1 cellular context compared by ENCODE assay signal in genomic region chr17:72122668-72123495, GRCh38.
A peak's percentile ranks its signal among the peaks of the same experiment; 100 is the strongest.
TF ChIP-seq lines count a peak whose summit lies in the region.

No MANE protein-coding gene starts in this region.

TF ChIP-seq in HepG2, 621 proteins besides CTCF, POLR2A, EP300 and RAD21 (continued from another document):
- TF ChIP-seq TRAFD1 (CRISPR knock-in tag; IDR thresholded peaks at IDR 0.05; ENCODE audit: borderline replicate concordance) (0 out of 2 replicates have a peak, but pooled peaks have one; percentile 54), CBX2 (IDR thresholded peaks at IDR 0.05; ENCODE audit: low read depth, low read length) (no peak), CBX2 (CRISPR knock-in tag; IDR thresholded peaks at IDR 0.05; ENCODE audit: low read depth) (no peak), REPIN1 (CRISPR knock-in tag; IDR thresholded peaks at IDR 0.05; ENCODE audit: borderline replicate concordance, low read depth) (no peak), ZNF225 (CRISPR knock-in tag; IDR thresholded peaks at IDR 0.05) (no peak), ZNF879 (CRISPR knock-in tag; IDR thresholded peaks at IDR 0.05) (0 out of 2 replicates have a peak, but pooled peaks have one; percentile 42), ZNF512B (CRISPR knock-in tag; IDR thresholded peaks at IDR 0.05; ENCODE audit: borderline replicate concordance) (peak; percentile 68; the same call in 1 of the 2 replicates), ZNF503 (CRISPR knock-in tag; IDR thresholded peaks at IDR 0.05) (peak; percentile 89), ARNTL (CRISPR knock-in tag; IDR thresholded peaks at IDR 0.05) (peak; percentile 78), NR2C2 (CRISPR knock-in tag; IDR thresholded peaks at IDR 0.05; ENCODE audit: borderline replicate concordance) (peak; percentile 53; the same call in 1 of the 2 replicates), HNRNPL (IDR thresholded peaks at IDR 0.05; ENCODE audit: low read depth, low read length) (peak; percentile 95), ZMYM3 (CRISPR knock-in tag; IDR thresholded peaks at IDR 0.05) (peak; percentile 70; the same call in 1 of the 2 replicates), U2AF1 (optimal IDR thresholded peaks at IDR 0.05; ENCODE audit: low read depth, low read length) (no peak), MIER3 (CRISPR knock-in tag; IDR thresholded peaks at IDR 0.05; ENCODE audit: borderline replicate concordance) (peak; percentile 39; the same call in 1 of the 2 replicates), ZNF33B (CRISPR knock-in tag; IDR thresholded peaks at IDR 0.05) (0 out of 2 replicates have a peak, but pooled peaks have one; percentile 40), RAD51 (IDR thresholded peaks at IDR 0.05; ENCODE audit: borderline replicate concordance) (no peak), TFE3 (CRISPR knock-in tag; IDR thresholded peaks at IDR 0.05) (peak; percentile 51)
